In the genomic region with DNA sequence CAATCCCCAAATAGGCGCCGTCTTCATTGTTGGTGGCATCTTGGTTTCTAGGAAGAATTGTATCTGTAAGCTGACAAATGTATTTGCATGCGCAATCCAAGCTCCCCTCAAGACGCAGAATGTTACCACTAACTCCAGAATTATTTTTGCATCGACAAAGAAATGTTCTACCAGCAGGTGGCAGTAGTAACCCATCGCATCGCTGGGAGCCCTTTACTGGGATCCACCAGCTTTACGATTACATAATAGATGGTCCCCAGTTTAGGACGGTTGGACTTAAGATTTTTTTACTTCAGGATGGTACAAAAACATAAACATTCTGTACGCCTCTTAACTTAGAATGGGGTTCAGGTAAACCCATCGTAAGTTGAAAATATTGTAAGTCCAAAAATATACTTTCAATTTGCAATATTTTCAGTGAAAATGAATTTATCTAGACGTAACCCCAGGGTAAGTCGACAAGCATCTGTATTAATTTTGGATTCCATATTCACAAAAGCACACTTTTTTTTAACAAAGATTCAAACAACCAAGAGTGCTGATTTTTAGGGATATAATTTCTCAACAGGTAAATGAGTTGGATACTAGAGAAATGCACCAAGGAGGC, we compare ENCODE assay signal across 1 cellular context.
A peak's percentile ranks its signal among the peaks of the same experiment; 100 is the strongest.
TF ChIP-seq lines count a peak whose summit lies in the region.

No MANE protein-coding gene starts in this region.

TF ChIP-seq in H1, 55 proteins besides CTCF, POLR2A, EP300 and RAD21 (continued from another document):
- TF ChIP-seq, protein P1, sequence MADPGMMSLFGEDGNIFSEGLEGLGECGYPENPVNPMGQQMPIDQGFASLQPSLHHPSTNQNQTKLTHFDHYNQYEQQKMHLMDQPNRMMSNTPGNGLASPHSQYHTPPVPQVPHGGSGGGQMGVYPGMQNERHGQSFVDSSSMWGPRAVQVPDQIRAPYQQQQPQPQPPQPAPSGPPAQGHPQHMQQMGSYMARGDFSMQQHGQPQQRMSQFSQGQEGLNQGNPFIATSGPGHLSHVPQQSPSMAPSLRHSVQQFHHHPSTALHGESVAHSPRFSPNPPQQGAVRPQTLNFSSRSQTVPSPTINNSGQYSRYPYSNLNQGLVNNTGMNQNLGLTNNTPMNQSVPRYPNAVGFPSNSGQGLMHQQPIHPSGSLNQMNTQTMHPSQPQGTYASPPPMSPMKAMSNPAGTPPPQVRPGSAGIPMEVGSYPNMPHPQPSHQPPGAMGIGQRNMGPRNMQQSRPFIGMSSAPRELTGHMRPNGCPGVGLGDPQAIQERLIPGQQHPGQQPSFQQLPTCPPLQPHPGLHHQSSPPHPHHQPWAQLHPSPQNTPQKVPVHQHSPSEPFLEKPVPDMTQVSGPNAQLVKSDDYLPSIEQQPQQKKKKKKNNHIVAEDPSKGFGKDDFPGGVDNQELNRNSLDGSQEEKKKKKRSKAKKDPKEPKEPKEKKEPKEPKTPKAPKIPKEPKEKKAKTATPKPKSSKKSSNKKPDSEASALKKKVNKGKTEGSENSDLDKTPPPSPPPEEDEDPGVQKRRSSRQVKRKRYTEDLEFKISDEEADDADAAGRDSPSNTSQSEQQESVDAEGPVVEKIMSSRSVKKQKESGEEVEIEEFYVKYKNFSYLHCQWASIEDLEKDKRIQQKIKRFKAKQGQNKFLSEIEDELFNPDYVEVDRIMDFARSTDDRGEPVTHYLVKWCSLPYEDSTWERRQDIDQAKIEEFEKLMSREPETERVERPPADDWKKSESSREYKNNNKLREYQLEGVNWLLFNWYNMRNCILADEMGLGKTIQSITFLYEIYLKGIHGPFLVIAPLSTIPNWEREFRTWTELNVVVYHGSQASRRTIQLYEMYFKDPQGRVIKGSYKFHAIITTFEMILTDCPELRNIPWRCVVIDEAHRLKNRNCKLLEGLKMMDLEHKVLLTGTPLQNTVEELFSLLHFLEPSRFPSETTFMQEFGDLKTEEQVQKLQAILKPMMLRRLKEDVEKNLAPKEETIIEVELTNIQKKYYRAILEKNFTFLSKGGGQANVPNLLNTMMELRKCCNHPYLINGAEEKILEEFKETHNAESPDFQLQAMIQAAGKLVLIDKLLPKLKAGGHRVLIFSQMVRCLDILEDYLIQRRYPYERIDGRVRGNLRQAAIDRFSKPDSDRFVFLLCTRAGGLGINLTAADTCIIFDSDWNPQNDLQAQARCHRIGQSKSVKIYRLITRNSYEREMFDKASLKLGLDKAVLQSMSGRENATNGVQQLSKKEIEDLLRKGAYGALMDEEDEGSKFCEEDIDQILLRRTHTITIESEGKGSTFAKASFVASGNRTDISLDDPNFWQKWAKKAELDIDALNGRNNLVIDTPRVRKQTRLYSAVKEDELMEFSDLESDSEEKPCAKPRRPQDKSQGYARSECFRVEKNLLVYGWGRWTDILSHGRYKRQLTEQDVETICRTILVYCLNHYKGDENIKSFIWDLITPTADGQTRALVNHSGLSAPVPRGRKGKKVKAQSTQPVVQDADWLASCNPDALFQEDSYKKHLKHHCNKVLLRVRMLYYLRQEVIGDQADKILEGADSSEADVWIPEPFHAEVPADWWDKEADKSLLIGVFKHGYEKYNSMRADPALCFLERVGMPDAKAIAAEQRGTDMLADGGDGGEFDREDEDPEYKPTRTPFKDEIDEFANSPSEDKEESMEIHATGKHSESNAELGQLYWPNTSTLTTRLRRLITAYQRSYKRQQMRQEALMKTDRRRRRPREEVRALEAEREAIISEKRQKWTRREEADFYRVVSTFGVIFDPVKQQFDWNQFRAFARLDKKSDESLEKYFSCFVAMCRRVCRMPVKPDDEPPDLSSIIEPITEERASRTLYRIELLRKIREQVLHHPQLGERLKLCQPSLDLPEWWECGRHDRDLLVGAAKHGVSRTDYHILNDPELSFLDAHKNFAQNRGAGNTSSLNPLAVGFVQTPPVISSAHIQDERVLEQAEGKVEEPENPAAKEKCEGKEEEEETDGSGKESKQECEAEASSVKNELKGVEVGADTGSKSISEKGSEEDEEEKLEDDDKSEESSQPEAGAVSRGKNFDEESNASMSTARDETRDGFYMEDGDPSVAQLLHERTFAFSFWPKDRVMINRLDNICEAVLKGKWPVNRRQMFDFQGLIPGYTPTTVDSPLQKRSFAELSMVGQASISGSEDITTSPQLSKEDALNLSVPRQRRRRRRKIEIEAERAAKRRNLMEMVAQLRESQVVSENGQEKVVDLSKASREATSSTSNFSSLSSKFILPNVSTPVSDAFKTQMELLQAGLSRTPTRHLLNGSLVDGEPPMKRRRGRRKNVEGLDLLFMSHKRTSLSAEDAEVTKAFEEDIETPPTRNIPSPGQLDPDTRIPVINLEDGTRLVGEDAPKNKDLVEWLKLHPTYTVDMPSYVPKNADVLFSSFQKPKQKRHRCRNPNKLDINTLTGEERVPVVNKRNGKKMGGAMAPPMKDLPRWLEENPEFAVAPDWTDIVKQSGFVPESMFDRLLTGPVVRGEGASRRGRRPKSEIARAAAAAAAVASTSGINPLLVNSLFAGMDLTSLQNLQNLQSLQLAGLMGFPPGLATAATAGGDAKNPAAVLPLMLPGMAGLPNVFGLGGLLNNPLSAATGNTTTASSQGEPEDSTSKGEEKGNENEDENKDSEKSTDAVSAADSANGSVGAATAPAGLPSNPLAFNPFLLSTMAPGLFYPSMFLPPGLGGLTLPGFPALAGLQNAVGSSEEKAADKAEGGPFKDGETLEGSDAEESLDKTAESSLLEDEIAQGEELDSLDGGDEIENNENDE (IDR thresholded peaks at IDR 0.05; ENCODE audit: insufficient replicate concordance, low read length): no peak
- no peak for TF ChIP-seq JUN (IDR thresholded peaks at IDR 0.05; ENCODE audit: low read depth, low read length)
- peak; percentile 90 for TF ChIP-seq CEBPB (IDR thresholded peaks at IDR 0.05; ENCODE audit: low read depth, low read length)
- no peak for TF ChIP-seq RBBP5 (IDR thresholded peaks at IDR 0.05; ENCODE audit: borderline replicate concordance, low read depth, low read length)
TF ChIP-seq in H1: peak in this region for 1.
